ENCODE assay signal across 2 cellular contexts in the genomic region with DNA sequence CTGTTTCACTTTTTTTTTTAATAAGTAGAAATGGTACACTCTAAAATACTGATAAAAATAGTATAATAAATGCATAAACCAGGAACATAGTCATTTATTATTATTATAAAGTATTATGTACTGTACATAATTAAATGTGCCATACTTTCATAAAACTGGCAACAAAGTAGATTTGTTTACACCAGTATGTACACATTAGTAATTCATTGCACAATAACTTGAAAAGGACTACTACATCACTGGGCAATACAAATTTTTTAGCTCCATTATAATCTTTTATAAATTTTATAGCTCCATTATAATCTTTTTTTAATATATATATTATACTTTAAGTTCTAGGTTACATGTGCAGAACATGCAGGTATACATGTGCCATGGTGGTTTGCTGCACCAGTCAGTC.
A peak's percentile ranks its signal among the peaks of the same experiment; 100 is the strongest.
TF ChIP-seq lines count a peak whose summit lies in the region.

No MANE protein-coding gene starts in this region.

TF ChIP-seq in HepG2, 621 proteins besides CTCF, POLR2A, EP300 and RAD21 (continued from another document):
- TF ChIP-seq, protein P1, sequence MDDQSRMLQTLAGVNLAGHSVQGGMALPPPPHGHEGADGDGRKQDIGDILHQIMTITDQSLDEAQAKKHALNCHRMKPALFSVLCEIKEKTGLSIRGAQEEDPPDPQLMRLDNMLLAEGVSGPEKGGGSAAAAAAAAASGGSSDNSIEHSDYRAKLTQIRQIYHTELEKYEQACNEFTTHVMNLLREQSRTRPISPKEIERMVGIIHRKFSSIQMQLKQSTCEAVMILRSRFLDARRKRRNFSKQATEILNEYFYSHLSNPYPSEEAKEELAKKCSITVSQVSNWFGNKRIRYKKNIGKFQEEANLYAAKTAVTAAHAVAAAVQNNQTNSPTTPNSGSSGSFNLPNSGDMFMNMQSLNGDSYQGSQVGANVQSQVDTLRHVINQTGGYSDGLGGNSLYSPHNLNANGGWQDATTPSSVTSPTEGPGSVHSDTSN (CRISPR knock-in tag; IDR thresholded peaks at IDR 0.05; ENCODE audit: borderline replicate concordance) = no peak
- peak; percentile 60; the same call in 1 of the 2 replicates for TF ChIP-seq CEBPB (IDR thresholded peaks at IDR 0.05; ENCODE audit: borderline replicate concordance, low read depth, low read length)
- TF ChIP-seq, protein P2, sequence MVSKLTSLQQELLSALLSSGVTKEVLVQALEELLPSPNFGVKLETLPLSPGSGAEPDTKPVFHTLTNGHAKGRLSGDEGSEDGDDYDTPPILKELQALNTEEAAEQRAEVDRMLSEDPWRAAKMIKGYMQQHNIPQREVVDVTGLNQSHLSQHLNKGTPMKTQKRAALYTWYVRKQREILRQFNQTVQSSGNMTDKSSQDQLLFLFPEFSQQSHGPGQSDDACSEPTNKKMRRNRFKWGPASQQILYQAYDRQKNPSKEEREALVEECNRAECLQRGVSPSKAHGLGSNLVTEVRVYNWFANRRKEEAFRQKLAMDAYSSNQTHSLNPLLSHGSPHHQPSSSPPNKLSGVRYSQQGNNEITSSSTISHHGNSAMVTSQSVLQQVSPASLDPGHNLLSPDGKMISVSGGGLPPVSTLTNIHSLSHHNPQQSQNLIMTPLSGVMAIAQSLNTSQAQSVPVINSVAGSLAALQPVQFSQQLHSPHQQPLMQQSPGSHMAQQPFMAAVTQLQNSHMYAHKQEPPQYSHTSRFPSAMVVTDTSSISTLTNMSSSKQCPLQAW (CRISPR knock-in tag; IDR thresholded peaks at IDR 0.05) = no peak
TF ChIP-seq in HepG2: peak in this region for 1.

TF ChIP-seq in IMR-90, 13 proteins besides CTCF, POLR2A, EP300 and RAD21 (continued from another document):
- TF ChIP-seq, protein P3, sequence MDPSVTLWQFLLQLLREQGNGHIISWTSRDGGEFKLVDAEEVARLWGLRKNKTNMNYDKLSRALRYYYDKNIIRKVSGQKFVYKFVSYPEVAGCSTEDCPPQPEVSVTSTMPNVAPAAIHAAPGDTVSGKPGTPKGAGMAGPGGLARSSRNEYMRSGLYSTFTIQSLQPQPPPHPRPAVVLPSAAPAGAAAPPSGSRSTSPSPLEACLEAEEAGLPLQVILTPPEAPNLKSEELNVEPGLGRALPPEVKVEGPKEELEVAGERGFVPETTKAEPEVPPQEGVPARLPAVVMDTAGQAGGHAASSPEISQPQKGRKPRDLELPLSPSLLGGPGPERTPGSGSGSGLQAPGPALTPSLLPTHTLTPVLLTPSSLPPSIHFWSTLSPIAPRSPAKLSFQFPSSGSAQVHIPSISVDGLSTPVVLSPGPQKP (IDR thresholded peaks at IDR 0.05; ENCODE audit: borderline replicate concordance, low read depth, low read length) = no peak
- TF ChIP-seq RCOR1 (IDR thresholded peaks at IDR 0.05; ENCODE audit: insufficient replicate concordance, low read length) = no peak
